8 cellular contexts compared by ENCODE assay signal in the genomic region with DNA sequence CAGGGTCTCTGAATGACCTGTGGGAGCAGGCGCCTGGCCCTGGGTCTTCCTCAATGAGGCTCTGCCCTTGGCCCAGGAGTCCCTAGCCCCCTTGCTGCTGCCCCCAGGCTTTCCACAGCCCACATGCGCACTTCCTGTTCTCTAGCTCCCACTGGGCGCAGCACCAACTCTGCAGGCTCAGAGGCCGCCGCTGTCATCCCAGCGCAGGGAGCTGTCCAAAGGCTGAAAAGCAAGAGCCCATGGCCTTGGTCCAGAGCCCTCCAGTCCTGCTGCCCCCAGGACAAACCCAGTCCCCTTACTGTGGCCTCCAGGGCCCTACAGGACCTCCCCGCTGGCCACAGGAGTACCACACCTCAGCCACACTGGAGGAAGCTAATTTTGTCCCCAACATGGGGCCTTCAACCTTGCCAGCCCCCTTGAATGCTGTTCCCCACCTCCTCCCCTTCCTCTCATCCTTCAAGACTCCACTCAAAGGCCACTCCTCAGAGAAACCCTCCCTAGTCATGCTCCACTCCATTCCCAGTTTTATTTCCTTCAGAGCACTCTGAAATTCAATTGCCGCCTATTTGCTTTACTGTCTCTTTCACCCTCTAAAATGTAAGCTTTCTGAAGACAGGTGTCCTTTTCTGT. TPM values are rescaled to one million over a fixed set of nuclear protein-coding genes. Genes with fewer than 3 reads are reported as not detected.
A peak's percentile ranks its signal among the peaks of the same experiment; 100 is the strongest.
DNase-seq lines count a peak whose midpoint lies in the region; ATAC-seq and TF ChIP-seq lines count a peak whose summit lies in the region.

No MANE protein-coding gene starts in this region.

- H3K27ac ChIP-seq in foreskin keratinocyte, result no peak overlapping the region

- ATAC-seq in SK-N-SH treated with all-trans-retinoic acid at 6 μM for 48 hours, result peak; percentile 81
- peak; percentile 56 for ATAC-seq in foreskin keratinocyte

- H3K4me3 ChIP-seq in HAP-1, result no peak overlapping the region

- POLR2A ChIA-PET in GM10248 (lab: Yijun Ruan, JAX), result interaction anchor here (0.5 kb wide), 1 partner anchor 55 kb away, joined by 3 read pairs; no protein-coding TSS in a partner anchor

- TF ChIP-seq CTCF in foreskin keratinocyte (conservative IDR thresholded peaks at IDR 0.05) (peak; percentile 16), GM10248 (IDR thresholded peaks at IDR 0.05; ENCODE audit: control extremely low read depth, extremely low read depth, low read depth, missing control alignments) (no peak)

- H3K4me1 ChIP-seq in HAP-1 (no peaks in the 10 kb centered on the region), foreskin keratinocyte (no peaks in the 10 kb centered on the region)

- DNase-seq in HAP-1 (ENCODE audit: low spot score in 2 of 2) (peak; percentile 32 to 78), foreskin keratinocyte (no peak), renal cortical epithelial cell (ENCODE audit: low read depth) (peak; percentile 36), NCI-H1417 treated with DMSO at 0.1 percent for 48 hours (lab: John Stamatoyannopoulos, UW) (no peak), GOT3 (lab: John Stamatoyannopoulos, UW) (no peak), NCI-H69 (lab: John Stamatoyannopoulos, UW) (no peak), GM10248 (ENCODE audit: extremely low spot score) (no peak)

- no peaks in the 10 kb centered on the region for H3K36me3 ChIP-seq in HAP-1 (replicated peaks)

- no peaks in the 10 kb centered on the region for H3K9me3 ChIP-seq in HAP-1

- in situ Hi-C loops in HAP-1 (cut with MboI; ENCODE audit: low sequenced_read_pairs), result no loop called here

- CTCF ChIA-PET in GM10248 (lab: Yijun Ruan, JAX), result interaction anchor here (0.8 to 2.2 kb wide), 9 partner anchors 8 to 240 kb away, joined by 3 to 7 read pairs (median 3); a partner anchor contains a TSS

- H3K27me3 ChIP-seq in HAP-1 (ENCODE audit: low read depth), result peaks cover 19% of the 10 kb centered on the region
- H3K27me3 ChIP-seq in foreskin keratinocyte, result peaks cover 7% of the 10 kb centered on the region

TF ChIP-seq in SK-N-SH treated with all-trans-retinoic acid at 6 μM for 48 hours, 23 proteins besides CTCF, POLR2A, EP300 and RAD21:
- TF ChIP-seq BACH2 (CRISPR knock-in tag; IDR thresholded peaks at IDR 0.05; ENCODE audit: borderline replicate concordance) (no peak), ISL1 (CRISPR knock-in tag; IDR thresholded peaks at IDR 0.05) (no peak), ZFP3 (CRISPR knock-in tag; IDR thresholded peaks at IDR 0.05) (0 out of 2 replicates have a peak, but pooled peaks have one; percentile 51), ZNF565 (CRISPR knock-in tag; conservative IDR thresholded peaks at IDR 0.05; ENCODE audit: low read depth) (no peak), TOX (CRISPR knock-in tag; IDR thresholded peaks at IDR 0.05; ENCODE audit: borderline replicate concordance) (no peak)
- TF ChIP-seq, protein P1, sequence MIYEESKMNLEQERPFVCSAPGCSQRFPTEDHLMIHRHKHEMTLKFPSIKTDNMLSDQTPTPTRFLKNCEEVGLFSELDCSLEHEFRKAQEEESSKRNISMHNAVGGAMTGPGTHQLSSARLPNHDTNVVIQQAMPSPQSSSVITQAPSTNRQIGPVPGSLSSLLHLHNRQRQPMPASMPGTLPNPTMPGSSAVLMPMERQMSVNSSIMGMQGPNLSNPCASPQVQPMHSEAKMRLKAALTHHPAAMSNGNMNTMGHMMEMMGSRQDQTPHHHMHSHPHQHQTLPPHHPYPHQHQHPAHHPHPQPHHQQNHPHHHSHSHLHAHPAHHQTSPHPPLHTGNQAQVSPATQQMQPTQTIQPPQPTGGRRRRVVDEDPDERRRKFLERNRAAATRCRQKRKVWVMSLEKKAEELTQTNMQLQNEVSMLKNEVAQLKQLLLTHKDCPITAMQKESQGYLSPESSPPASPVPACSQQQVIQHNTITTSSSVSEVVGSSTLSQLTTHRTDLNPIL (CRISPR knock-in tag; IDR thresholded peaks at IDR 0.05; ENCODE audit: low read depth), result no peak
- TF ChIP-seq, protein P2, sequence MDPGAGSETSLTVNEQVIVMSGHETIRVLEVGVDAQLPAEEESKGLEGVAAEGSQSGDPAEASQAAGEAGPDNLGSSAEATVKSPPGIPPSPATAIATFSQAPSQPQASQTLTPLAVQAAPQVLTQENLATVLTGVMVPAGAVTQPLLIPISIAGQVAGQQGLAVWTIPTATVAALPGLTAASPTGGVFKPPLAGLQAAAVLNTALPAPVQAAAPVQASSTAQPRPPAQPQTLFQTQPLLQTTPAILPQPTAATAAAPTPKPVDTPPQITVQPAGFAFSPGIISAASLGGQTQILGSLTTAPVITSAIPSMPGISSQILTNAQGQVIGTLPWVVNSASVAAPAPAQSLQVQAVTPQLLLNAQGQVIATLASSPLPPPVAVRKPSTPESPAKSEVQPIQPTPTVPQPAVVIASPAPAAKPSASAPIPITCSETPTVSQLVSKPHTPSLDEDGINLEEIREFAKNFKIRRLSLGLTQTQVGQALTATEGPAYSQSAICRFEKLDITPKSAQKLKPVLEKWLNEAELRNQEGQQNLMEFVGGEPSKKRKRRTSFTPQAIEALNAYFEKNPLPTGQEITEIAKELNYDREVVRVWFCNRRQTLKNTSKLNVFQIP (CRISPR knock-in tag; IDR thresholded peaks at IDR 0.05; ENCODE audit: borderline replicate concordance, low read depth), result no peak

RNA-seq across cellular contexts. Expression of a gene that starts 8.0 kb away (rescaled TPM):
- 34.4 and 37.3 TPM in 2 replicates for total RNA-seq in foreskin keratinocyte
- 49.6 and 59.3 TPM in 2 replicates for polyA plus RNA-seq in foreskin keratinocyte
- 0.25 TPM in 1 of 2 replicates, not detected in the other for total RNA-seq in renal cortical epithelial cell

Comparison
In these comparisons a context has a peak if more than half of its experiments do, and no peak if none do; other contexts are left out.
1. DNase-seq: peak in HAP-1 (2 of 2) and renal cortical epithelial cell (single experiment); none in foreskin keratinocyte (0 of 2), NCI-H1417 treated with DMSO at 0.1 percent for 48 hours (single experiment), GOT3 (single experiment), NCI-H69 (single experiment) and GM10248 (single experiment).
2. RNA of a gene that starts 8.0 kb away (total RNA-seq): 34.4 to 37.3 TPM in foreskin keratinocyte; 0.25 TPM in renal cortical epithelial cell; every median in the first group is over 10 times any median in the second.